ENCODE assay signal across 8 cellular contexts in genomic region chr3:48466386-48467109, GRCh38. TPM values are rescaled to one million over a fixed set of nuclear protein-coding genes. Genes with fewer than 3 reads are reported as not detected.
DNase-seq lines count a peak whose midpoint lies in the region; ATAC-seq, FAIRE-seq and TF ChIP-seq lines count a peak whose summit lies in the region.

No MANE protein-coding gene starts in this region.

- peak overlapping the region; percentile 84 for H3K27ac ChIP-seq in MM.1S (ENCODE audit: low read length)
- peak overlapping the region; percentile 96 for H3K27ac ChIP-seq in GM12878 (ENCODE audit: control insufficient read depth, insufficient read depth)
- peak overlapping the region; percentile 100 for H3K27ac ChIP-seq in layer of hippocampus (ENCODE audit: low read depth, low read length)

- CTCF ChIA-PET in GM12878 (lab: Yijun Ruan, JAX) = interaction anchor here (0.6 to 6.1 kb wide), 12 partner anchors 9 to 236 kb away, joined by 3 to 58 read pairs (median 8); partner anchors contain the start of genes CCDC51, PFKFB4 and TMA7

- ATAC-seq in GM12878 = peak; percentile 40
- peak; percentile 34 for ATAC-seq in stimulated activated naive CD8-positive, alpha-beta T cell treated with anti-CD3 and anti-CD28 coated beads, Interleukin-15, Interleukin-2, amounts not matched to agents 100 U/mL and 50 U/mL, for 24 hours

- POLR2A ChIA-PET in GM12878 (lab: Charles Lee) = interaction anchor here (0.6 to 10.0 kb wide), 8 partner anchors 9 to 226 kb away, joined by 3 to 91 read pairs (median 4); partner anchors contain the start of genes CCDC51, PFKFB4, TMA7 and ZNF589

- peaks cover 2% of the 10 kb centered on the region; the same call in 1 of the 2 replicates for H3F3A ChIP-seq in MM.1S (ENCODE audit: insufficient read depth, low read length)

- SMC1A ChIA-PET in GM12878 (lab: Charles Lee; ENCODE audit: uncharacterized antibody, unreplicated experiment) = interaction anchor here (0.8 to 4.2 kb wide), 13 partner anchors 26 to 218 kb away, joined by 3 to 22 read pairs (median 4); partner anchors contain the start of genes CCDC51, PFKFB4, SHISA5 and TMA7

- no peaks in the 10 kb centered on the region for H3K9me3 ChIP-seq in MM.1S (replicated peaks; ENCODE audit: insufficient read depth, low read length)
- no peaks in the 10 kb centered on the region for H3K9me3 ChIP-seq in GM12878 (replicated peaks; ENCODE audit: control insufficient read depth, insufficient read depth, low read length)

- TF ChIP-seq CTCF in MM.1S (IDR thresholded peaks at IDR 0.05; ENCODE audit: low read length) = no peak
- no peak for TF ChIP-seq CTCF in GM12878 (IDR thresholded peaks at IDR 0.05 in 2 of 3, conservative IDR thresholded peaks at IDR 0.05 in 1 of 3; ENCODE audit: control insufficient read depth in 2 of 3, extremely low read depth in 1 of 3, insufficient read depth in 1 of 3, low read depth in 3 of 3, low read length in 3 of 3)

- H2AFZ ChIP-seq in MM.1S (ENCODE audit: low read length) = peak overlapping the region; percentile 75; the same call in 1 of the 2 replicates
- H2AFZ ChIP-seq in GM12878 (ENCODE audit: control insufficient read depth, low read depth, low read length) = no peak overlapping the region

- intact Hi-C loops in GM12878 (cut with micrococcal nuclease; ENCODE audit: unreplicated experiment) = no loop called here

- FAIRE-seq in GM12878 (lab: Jason Lieb, UNC) = no peak

- no peak for TF ChIP-seq POLR2A in GM12878 (IDR thresholded peaks at IDR 0.05; ENCODE audit: low read depth, low read length)

- no peak for TF ChIP-seq EP300 in GM12878 (IDR thresholded peaks at IDR 0.05; ENCODE audit: borderline replicate concordance in 1 of 2, control insufficient read depth in 1 of 2, low read depth in 2 of 2, low read length in 2 of 2)

- no peaks in the 10 kb centered on the region for H3K9me2 ChIP-seq in MM.1S (replicated peaks; ENCODE audit: insufficient read depth, low read length)

- DNase-seq in activated naive CD4-positive, alpha-beta T cell treated with Interleukin-2 at 50 U/mL for 16 hours = peak; percentile 44
- DNase-seq in activated naive CD4-positive, alpha-beta T cell (lab: John Stamatoyannopoulos, UW) = no peak
- peak; percentile 62 for DNase-seq in MM.1S
- no peak for DNase-seq in GM12878 (ENCODE audit: low read depth, low spot score)
- DNase-seq in stimulated activated naive CD8-positive, alpha-beta T cell treated with anti-CD3 and anti-CD28 coated beads, Interleukin-15, Interleukin-2, amounts not matched to agents 100 U/mL and 50 U/mL, for 24 hours = peak; percentile 47
- DNase-seq in NCI-H1694 (lab: John Stamatoyannopoulos, UW) = no peak
- no peak for DNase-seq in NCI-H510A treated with DMSO at 0.1 percent for 48 hours (lab: John Stamatoyannopoulos, UW)

- H3K4me2 ChIP-seq in MM.1S (ENCODE audit: low read depth, low read length) (peak overlapping the region; percentile 94), GM12878 (ENCODE audit: control insufficient read depth, insufficient read depth) (peak overlapping the region; percentile 100)

- H4K20me1 ChIP-seq in MM.1S (ENCODE audit: insufficient read depth, low read length) (no peaks in the 10 kb centered on the region), GM12878 (ENCODE audit: control insufficient read depth, insufficient read depth) (no peaks in the 10 kb centered on the region)

- H3K79me2 ChIP-seq in MM.1S (ENCODE audit: low read length) = peaks cover 54% of the 10 kb centered on the region
- H3K79me2 ChIP-seq in GM12878 (ENCODE audit: control insufficient read depth, insufficient read depth, low read length) = peaks cover 57% of the 10 kb centered on the region

- BruUV-seq in GM12878 (replicated peaks; lab: Mats Ljungman, UMichigan) = TSS peak; percentile 78

- H3K4me1 ChIP-seq in MM.1S (ENCODE audit: low read length) = peaks cover 21% of the 10 kb centered on the region
- peaks cover 45% of the 10 kb centered on the region for H3K4me1 ChIP-seq in GM12878 (ENCODE audit: control insufficient read depth, insufficient read depth, low read length)

- in situ Hi-C loops in GM12878 (cut with MboI) = no loop called here

- H3K4me3 ChIP-seq in MM.1S (ENCODE audit: low read length) (peak overlapping the region; percentile 91), GM12878 (peak overlapping the region; percentile 88)

- RAD21 ChIA-PET in GM12878 (lab: Charles Lee; ENCODE audit: unreplicated experiment) = interaction anchor here (0.7 to 2.5 kb wide), 12 partner anchors 26 to 169 kb away, joined by 3 to 20 read pairs (median 6); partner anchors contain the start of genes CCDC51, NME6, PFKFB4 and SLC26A6

- H3K36me3 ChIP-seq in MM.1S (replicated peaks; ENCODE audit: insufficient read depth, low read length) = no peaks in the 10 kb centered on the region
- peaks cover 9 to 12% of the 10 kb centered on the region in 2 experiments; a peak in 3 of 4 replicates for H3K36me3 ChIP-seq in GM12878 (ENCODE audit: control insufficient read depth in 2 of 2, insufficient read depth in 2 of 2, low read length in 1 of 2)

- H3K27me3 ChIP-seq in MM.1S (replicated peaks; ENCODE audit: insufficient read depth, low read length) (no peaks in the 10 kb centered on the region), GM12878 (replicated peaks in 1 of 2; ENCODE audit: control insufficient read depth in 2 of 2, insufficient read depth in 2 of 2, low read length in 1 of 2) (no peaks in the 10 kb centered on the region), layer of hippocampus (ENCODE audit: control insufficient read depth, insufficient read depth, low read length) (no peaks in the 10 kb centered on the region)

- TF ChIP-seq RAD21 in GM12878 (IDR thresholded peaks at IDR 0.05; ENCODE audit: insufficient read depth, low read depth, low read length) = no peak

- WGBS in GM12878 (ENCODE audit: insufficient coverage, insufficient replicate concordance, low lambda C conversion rate, missing lambda C conversion rate) = 2% methylated on average over 19 of the region's 19 CpGs

- H3K9ac ChIP-seq in MM.1S (ENCODE audit: low read length) = peak overlapping the region; percentile 93
- H3K9ac ChIP-seq in GM12878 (ENCODE audit: control insufficient read depth, insufficient read depth, low read length) = peak overlapping the region; percentile 97

RNA-seq across cellular contexts. Expression of gene ATRIP, which starts 20.0 kb away (rescaled TPM):
- total RNA-seq in GM12878 (2013; cell fraction: nucleolus; rRNA removed) = 19.6 and 19.8 TPM in 2 replicates
- 14.5 and 15.0 TPM in 2 replicates for total RNA-seq in GM12878 (2014; rRNA removed)
- 11.5 and 13.4 TPM in 2 replicates for total RNA-seq in GM12878 (2014; rRNA removed; fragmentation: Illumina TruSeq; extraction: Trizol)
- 13.2 and 13.6 TPM in 2 replicates for total RNA-seq in GM12878 (2021)
- 2.6 TPM for polyA plus RNA-seq in GM12878 (2011; ENCODE audit: low read depth)
- polyA plus RNA-seq in GM12878 (2011; rRNA removed) = 8.4 and 11.6 TPM in 2 replicates
- polyA plus RNA-seq in GM12878 (2011; cell fraction: cytosol; rRNA removed) = 10.6 and 12.7 TPM in 2 replicates
- 26.2 and 28.8 TPM in 2 replicates for polyA plus RNA-seq in GM12878 (2011; cell fraction: nucleus; rRNA removed)
- polyA plus RNA-seq in GM12878 (2012) = 4.4 and 6.3 TPM in 2 replicates
- polyA plus RNA-seq in GM12878 (2014; fragmentation: Illumina TruSeq; extraction: Trizol) = 16.0 and 18.9 TPM in 2 replicates
- polyA plus RNA-seq in GM12878 (2014; fragmentation: Nextera tagmentation; extraction: Ambion mirVana) = 1 to 10 TPM; 1.4 to 2.4 TPM
- polyA plus RNA-seq in GM12878 (2014; rRNA removed) = 9.7 and 10.3 TPM in 2 replicates
- 10 to 100 TPM in 1 of 2 experiments, 1 to 10 TPM in 1; 9.5 to 10.5 TPM for polyA plus RNA-seq in GM12878 (2016; fragmentation: Nextera tagmentation; extraction: Ambion mirVana)
- 14.6 and 17.2 TPM in 2 replicates for polyA minus RNA-seq in GM12878 (2011; rRNA and poly(A)+ RNA removed)
- polyA minus RNA-seq in GM12878 (2011; cell fraction: cytosol; rRNA and poly(A)+ RNA removed) = 4.8 and 6.0 TPM in 2 replicates
- polyA minus RNA-seq in GM12878 (2011; cell fraction: nucleus; rRNA and poly(A)+ RNA removed) = 11.2 and 18.7 TPM in 2 replicates

RNA-seq across cellular contexts. Expression of gene TMA7, which starts 26.5 kb away (rescaled TPM):
- total RNA-seq in GM12878 (2013; cell fraction: nucleolus; rRNA removed) = 21.0 and 24.2 TPM in 2 replicates
- total RNA-seq in GM12878 (2014; rRNA removed) = 426 and 551 TPM in 2 replicates
- 703 and 728 TPM in 2 replicates for total RNA-seq in GM12878 (2014; rRNA removed; fragmentation: Illumina TruSeq; extraction: Trizol)
- 315 and 319 TPM in 2 replicates for total RNA-seq in GM12878 (2021)
- polyA plus RNA-seq in GM12878 (2011; ENCODE audit: low read depth) = 234 TPM
- 427 and 593 TPM in 2 replicates for polyA plus RNA-seq in GM12878 (2011; rRNA removed)
- polyA plus RNA-seq in GM12878 (2011; cell fraction: cytosol; rRNA removed) = 148 and 171 TPM in 2 replicates
- polyA plus RNA-seq in GM12878 (2011; cell fraction: nucleus; rRNA removed) = 119 and 149 TPM in 2 replicates
- 449 and 603 TPM in 2 replicates for polyA plus RNA-seq in GM12878 (2012)
- 332 and 496 TPM in 2 replicates for polyA plus RNA-seq in GM12878 (2014; fragmentation: Illumina TruSeq; extraction: Trizol)
- 1,000 to 10,000 TPM; 1,729 to 1,760 TPM for polyA plus RNA-seq in GM12878 (2014; fragmentation: Nextera tagmentation; extraction: Ambion mirVana)
- polyA plus RNA-seq in GM12878 (2014; rRNA removed) = 684 and 776 TPM in 2 replicates
- 1,000 to 10,000 TPM; 1,330 to 1,388 TPM for polyA plus RNA-seq in GM12878 (2016; fragmentation: Nextera tagmentation; extraction: Ambion mirVana)
- polyA minus RNA-seq in GM12878 (2011; rRNA and poly(A)+ RNA removed) = 24.7 and 32.4 TPM in 2 replicates
- 27.3 and 28.5 TPM in 2 replicates for polyA minus RNA-seq in GM12878 (2011; cell fraction: cytosol; rRNA and poly(A)+ RNA removed)
- polyA minus RNA-seq in GM12878 (2011; cell fraction: nucleus; rRNA and poly(A)+ RNA removed) = 18.0 and 32.1 TPM in 2 replicates

RNA-seq across cellular contexts. Expression of gene CCDC51, which starts 26.6 kb away (rescaled TPM):
- 3.7 and 4.3 TPM in 2 replicates for total RNA-seq in GM12878 (2013; cell fraction: nucleolus; rRNA removed)
- total RNA-seq in GM12878 (2014; rRNA removed) = 30.0 and 31.0 TPM in 2 replicates
- total RNA-seq in GM12878 (2014; rRNA removed; fragmentation: Illumina TruSeq; extraction: Trizol) = 28.7 and 29.4 TPM in 2 replicates
- 24.3 and 26.6 TPM in 2 replicates for total RNA-seq in GM12878 (2021)
- 8.2 TPM for polyA plus RNA-seq in GM12878 (2011; ENCODE audit: low read depth)
- polyA plus RNA-seq in GM12878 (2011; rRNA removed) = 22.2 and 32.7 TPM in 2 replicates
- polyA plus RNA-seq in GM12878 (2011; cell fraction: cytosol; rRNA removed) = 35.8 and 36.8 TPM in 2 replicates
- 14.4 and 15.8 TPM in 2 replicates for polyA plus RNA-seq in GM12878 (2011; cell fraction: nucleus; rRNA removed)
- polyA plus RNA-seq in GM12878 (2012) = 11.8 and 15.7 TPM in 2 replicates
- polyA plus RNA-seq in GM12878 (2014; fragmentation: Illumina TruSeq; extraction: Trizol) = 14.5 and 28.2 TPM in 2 replicates
- 10 to 100 TPM; 10.6 to 12.6 TPM for polyA plus RNA-seq in GM12878 (2014; fragmentation: Nextera tagmentation; extraction: Ambion mirVana)
- polyA plus RNA-seq in GM12878 (2014; rRNA removed) = 26.2 and 28.1 TPM in 2 replicates
- polyA plus RNA-seq in GM12878 (2016; fragmentation: Nextera tagmentation; extraction: Ambion mirVana) = 10 to 100 TPM; 45.4 to 54.9 TPM
- 16.5 and 19.2 TPM in 2 replicates for polyA minus RNA-seq in GM12878 (2011; rRNA and poly(A)+ RNA removed)
- 5.9 TPM in 2 replicates for polyA minus RNA-seq in GM12878 (2011; cell fraction: cytosol; rRNA and poly(A)+ RNA removed)
- polyA minus RNA-seq in GM12878 (2011; cell fraction: nucleus; rRNA and poly(A)+ RNA removed) = 2.0 and 2.2 TPM in 2 replicates

RNA-seq across cellular contexts. Expression of gene PLXNB1, which starts 36.7 kb away (rescaled TPM):
- 58.5 and 61.2 TPM in 2 replicates for total RNA-seq in GM12878 (2013; cell fraction: nucleolus; rRNA removed)
- total RNA-seq in GM12878 (2014; rRNA removed) (4.8 and 8.0 TPM in 2 replicates), GM12878 (2014; rRNA removed; fragmentation: Illumina TruSeq; extraction: Trizol) (4.9 and 6.0 TPM in 2 replicates), GM12878 (2021) (14.7 and 15.1 TPM in 2 replicates)
- 8.9 TPM for polyA plus RNA-seq in GM12878 (2011; ENCODE audit: low read depth)
- polyA plus RNA-seq in GM12878 (2011; rRNA removed) (8.6 and 14.3 TPM in 2 replicates), GM12878 (2014; fragmentation: Illumina TruSeq; extraction: Trizol) (3.2 and 5.7 TPM in 2 replicates), GM12878 (2014; fragmentation: Nextera tagmentation; extraction: Ambion mirVana) (under 1 TPM; 0.18 to 0.47 TPM), GM12878 (2014; rRNA removed) (12.2 and 15.2 TPM in 2 replicates), GM12878 (2016; fragmentation: Nextera tagmentation; extraction: Ambion mirVana) (1 to 10 TPM; 3.3 to 3.9 TPM)
- polyA plus RNA-seq in GM12878 (2011; cell fraction: cytosol; rRNA removed) = 15.3 and 20.0 TPM in 2 replicates
- 233 and 263 TPM in 2 replicates for polyA plus RNA-seq in GM12878 (2011; cell fraction: nucleus; rRNA removed)
- 5.4 and 8.2 TPM in 2 replicates for polyA plus RNA-seq in GM12878 (2012)
- polyA minus RNA-seq in GM12878 (2011; rRNA and poly(A)+ RNA removed) = 10.8 and 27.2 TPM in 2 replicates
- 9.7 and 14.7 TPM in 2 replicates for polyA minus RNA-seq in GM12878 (2011; cell fraction: cytosol; rRNA and poly(A)+ RNA removed)
- 49.9 and 68.0 TPM in 2 replicates for polyA minus RNA-seq in GM12878 (2011; cell fraction: nucleus; rRNA and poly(A)+ RNA removed)

RNA-seq across cellular contexts. Expression of gene SHISA5, which starts 37.4 kb away (rescaled TPM):
- 45.3 and 46.8 TPM in 2 replicates for total RNA-seq in GM12878 (2013; cell fraction: nucleolus; rRNA removed)
- 86.6 and 87.9 TPM in 2 replicates for total RNA-seq in GM12878 (2014; rRNA removed)
- 48.7 and 54.5 TPM in 2 replicates for total RNA-seq in GM12878 (2014; rRNA removed; fragmentation: Illumina TruSeq; extraction: Trizol)
- 86.7 and 94.3 TPM in 2 replicates for total RNA-seq in GM12878 (2021)
- polyA plus RNA-seq in GM12878 (2011; ENCODE audit: low read depth) = 46.0 TPM
- polyA plus RNA-seq in GM12878 (2011; rRNA removed) = 31.7 and 62.3 TPM in 2 replicates
- polyA plus RNA-seq in GM12878 (2011; cell fraction: cytosol; rRNA removed) = 112 and 129 TPM in 2 replicates
- polyA plus RNA-seq in GM12878 (2011; cell fraction: nucleus; rRNA removed) = 67.1 and 79.3 TPM in 2 replicates
- polyA plus RNA-seq in GM12878 (2012) = 93.3 and 104 TPM in 2 replicates
- polyA plus RNA-seq in GM12878 (2014; fragmentation: Illumina TruSeq; extraction: Trizol) = 21.8 and 49.5 TPM in 2 replicates
- 10 to 100 TPM; 17.1 to 18.7 TPM for polyA plus RNA-seq in GM12878 (2014; fragmentation: Nextera tagmentation; extraction: Ambion mirVana)
- 72.3 and 83.0 TPM in 2 replicates for polyA plus RNA-seq in GM12878 (2014; rRNA removed)
- polyA plus RNA-seq in GM12878 (2016; fragmentation: Nextera tagmentation; extraction: Ambion mirVana) = 100 to 1,000 TPM; 134 to 148 TPM
- 50.4 and 81.4 TPM in 2 replicates for polyA minus RNA-seq in GM12878 (2011; rRNA and poly(A)+ RNA removed)
- 42.5 and 42.9 TPM in 2 replicates for polyA minus RNA-seq in GM12878 (2011; cell fraction: cytosol; rRNA and poly(A)+ RNA removed)
- polyA minus RNA-seq in GM12878 (2011; cell fraction: nucleus; rRNA and poly(A)+ RNA removed) = 14.5 and 21.5 TPM in 2 replicates

Comparison
In these comparisons a context has a peak if more than half of its experiments do, and no peak if none do; other contexts are left out.
1. DNase-seq: peak in activated naive CD4-positive, alpha-beta T cell treated with Interleukin-2 at 50 U/mL for 16 hours (single experiment), MM.1S (single experiment) and stimulated activated naive CD8-positive, alpha-beta T cell treated with anti-CD3 and anti-CD28 coated beads, Interleukin-15, Interleukin-2, amounts not matched to agents 100 U/mL and 50 U/mL, for 24 hours (single experiment); none in activated naive CD4-positive, alpha-beta T cell (0 of 4), GM12878 (single experiment), NCI-H1694 (single experiment) and NCI-H510A treated with DMSO at 0.1 percent for 48 hours (single experiment).
2. Peak in every context shown above with its lines, with median percentiles within 50 percentile points of each other: H3K27ac ChIP-seq.